ENCODE assay signal across 18 cellular contexts in the genomic region with DNA sequence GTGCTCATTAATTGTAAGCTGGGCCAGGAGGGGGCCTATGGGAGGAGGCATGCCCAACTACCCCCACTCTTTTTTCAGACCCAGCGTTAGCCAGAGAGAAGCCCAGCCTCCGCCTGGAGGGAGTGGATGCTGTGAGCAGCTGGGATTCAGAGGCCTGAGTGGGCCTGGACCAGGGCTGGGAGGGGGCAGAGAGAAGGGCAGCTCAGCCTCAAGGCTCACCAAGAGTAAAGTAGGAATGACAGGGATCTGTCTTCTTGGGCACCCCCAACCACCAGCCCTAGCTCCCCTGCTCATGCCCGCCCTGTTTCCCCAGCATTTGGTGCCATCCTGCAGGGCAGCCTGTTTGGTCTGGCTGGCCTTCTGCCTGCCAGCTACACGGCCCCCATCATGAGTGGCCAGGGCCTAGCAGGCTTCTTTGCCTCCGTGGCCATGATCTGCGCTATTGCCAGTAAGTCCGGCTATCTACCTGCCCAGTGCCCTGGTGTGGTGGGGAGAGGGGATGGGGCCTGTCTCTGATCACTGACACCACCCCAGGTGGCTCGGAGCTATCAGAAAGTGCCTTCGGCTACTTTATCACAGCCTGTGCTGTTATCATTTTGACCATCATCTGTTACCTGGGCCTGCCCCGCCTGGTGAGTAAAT. TPM values are rescaled to one million over a fixed set of nuclear protein-coding genes. Genes with fewer than 3 reads are reported as not detected.
"Had no signal": no experiment of that assay in that cellular context is flagged by ENCODE, and none has a peak within 500 bp of the region (broad histone marks: within the 10 kb centered on the region; RNA-seq: fewer than 3 reads in every experiment).

No MANE protein-coding gene starts in this region.

- H3K9me3 ChIP-seq: ovary, thoracic aorta had no signal

- ATAC-seq: activated T-cell treated with anti-CD3 and anti-CD28 coated beads, Interleukin-2, amount 50 U/mL, for 72 hours had no signal

- H3K4me3 Mint-ChIP-seq: activated CD4-positive, alpha-beta memory T cell treated with anti-CD3 and anti-CD28 coated beads for 36 hours; activated naive CD8-positive, alpha-beta T cell treated with anti-CD3 and anti-CD28 coated beads for 36 hours; activated T-cell treated with anti-CD3 and anti-CD28 coated beads, Interleukin-2, amount 50 U/mL, for 72 hours; memory B cell had no signal

- H3K27me3 Mint-ChIP-seq: activated CD4-positive, alpha-beta memory T cell treated with anti-CD3 and anti-CD28 coated beads for 36 hours; activated naive CD8-positive, alpha-beta T cell treated with anti-CD3 and anti-CD28 coated beads for 36 hours; memory B cell had no signal

- H3K27ac Mint-ChIP-seq: activated CD4-positive, alpha-beta memory T cell treated with anti-CD3 and anti-CD28 coated beads for 36 hours; activated naive CD8-positive, alpha-beta T cell treated with anti-CD3 and anti-CD28 coated beads for 36 hours; activated T-cell treated with anti-CD3 and anti-CD28 coated beads, Interleukin-2, amount 50 U/mL, for 72 hours; memory B cell had no signal

- H3K4me3 ChIP-seq: cardiac muscle cell, coronary artery, ovary, thoracic aorta had no signal

- H3K27me3 ChIP-seq: cardiac muscle cell, ovary had no signal

- H3K36me3 ChIP-seq: ovary had no signal

- H3K9me3 Mint-ChIP-seq: activated CD4-positive, alpha-beta memory T cell treated with anti-CD3 and anti-CD28 coated beads for 36 hours; activated naive CD8-positive, alpha-beta T cell treated with anti-CD3 and anti-CD28 coated beads for 36 hours; activated T-cell treated with anti-CD3 and anti-CD28 coated beads, Interleukin-2, amount 50 U/mL, for 72 hours; memory B cell had no signal

- H3K4me1 Mint-ChIP-seq: memory B cell had no signal

- H3K27ac ChIP-seq: cardiac muscle cell, epithelial cell of prostate had no signal

- DNase-seq: activated CD4-positive, alpha-beta memory T cell treated with anti-CD3 and anti-CD28 coated beads for 36 hours; activated CD4-positive, alpha-beta T cell treated with anti-CD3 and anti-CD28 coated beads for 1 hour; activated gamma-delta T cell treated with Interleukin-2 at 50 U/mL for 16 hours; activated naive CD8-positive, alpha-beta T cell treated with anti-CD3 and anti-CD28 coated beads for 36 hours; activated T-cell treated with anti-CD3 and anti-CD28 coated beads, Interleukin-2, amount 50 U/mL, for 72 hours; effector memory CD4-positive, alpha-beta T cell; ovary; retina; stimulated activated CD4-positive, alpha-beta T cell treated with anti-CD3 and anti-CD28 coated beads, Interleukin-2, amount 100 ng/mL, for 24 hours; stimulated activated naive CD4-positive, alpha-beta T cell treated with Interleukin-2 at 50 U/mL for 16 hours had no signal

- H3K36me3 Mint-ChIP-seq: memory B cell had no signal

RNA-seq across cellular contexts. Expression of gene MYMX, which starts 13.4 kb away (rescaled TPM):
- total RNA-seq: activated CD4-positive, alpha-beta memory T cell treated with anti-CD3 and anti-CD28 coated beads for 36 hours; activated naive CD8-positive, alpha-beta T cell treated with anti-CD3 and anti-CD28 coated beads for 36 hours; activated T-cell treated with anti-CD3 and anti-CD28 coated beads, Interleukin-2, amount 50 U/mL, for 72 hours; cardiac muscle cell; SK-MEL-5; thoracic aorta; urinary bladder had no signal
- polyA plus RNA-seq: neural cell had no signal
